8 cellular contexts compared by ENCODE assay signal in the genomic region with DNA sequence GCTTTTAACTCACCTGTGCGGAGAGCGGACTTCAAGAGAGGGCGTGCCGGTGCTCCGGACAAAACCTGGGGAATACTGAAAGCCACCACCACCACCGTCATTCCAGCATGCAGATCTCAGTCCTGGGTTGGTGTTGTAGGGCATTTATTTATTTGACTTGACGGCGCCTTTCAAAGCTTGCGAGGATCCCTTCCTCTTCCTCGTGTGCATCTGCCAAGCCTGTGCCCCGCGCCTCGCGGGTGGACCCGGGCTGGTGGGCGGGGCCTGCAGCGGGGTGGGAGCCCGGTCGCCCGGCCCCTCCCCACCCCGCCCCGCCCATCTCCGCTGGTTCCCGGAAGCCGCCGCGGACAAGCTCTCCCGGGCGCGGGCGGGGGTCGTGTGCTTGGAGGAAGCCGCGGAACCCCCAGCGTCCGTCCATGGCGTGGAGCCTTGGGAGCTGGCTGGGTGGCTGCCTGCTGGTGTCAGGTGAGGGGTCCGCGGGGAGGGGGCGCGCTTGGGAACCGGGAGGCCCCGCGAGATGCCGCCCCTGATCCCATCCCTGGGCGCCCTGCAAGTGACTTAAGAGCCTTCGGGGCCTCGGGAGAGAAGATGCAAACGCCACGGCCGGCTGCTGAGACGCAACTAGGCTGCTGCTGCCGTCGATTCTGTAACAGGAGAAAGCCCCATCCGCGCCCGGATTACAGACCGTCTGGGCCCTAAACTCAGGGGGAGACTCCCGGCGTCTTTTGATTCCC. TPM values are rescaled to one million over a fixed set of nuclear protein-coding genes. Genes with fewer than 3 reads are reported as not detected.
A peak's percentile ranks its signal among the peaks of the same experiment; 100 is the strongest.
DNase-seq lines count a peak whose midpoint lies in the region; ATAC-seq and TF ChIP-seq lines count a peak whose summit lies in the region.

TSS of gene IL10RB (plus strand) at position 318 of the 734 bp plus-strand sequence. CDS start at position 417, 99 bp downstream.

- H3K23me2 ChIP-seq in H9 (ENCODE audit: insufficient read length, low read depth, low read length, poor library complexity, severe bottlenecking) = no peaks in the 10 kb centered on the region

- H3K27ac Mint-ChIP-seq in H9 = peak within 1 kb of the TSS in 1 of 3 experiments; percentile 32; a peak in 2 of 7 replicates
- H3K27ac Mint-ChIP-seq in T-helper 1 cell treated with Interleukin-12 subunit alpha and Interleukin-12 subunit beta and Interleukin-4 antibody, amounts not matched to agents 30 μg/mL and 1 μg/mL, for 36 hours = peak within 1 kb of the TSS; percentile 80

- intact Hi-C loops in left cardiac atrium (cut with DNase I) = no loop called here
- intact Hi-C loops in prostate gland (cut with DNase I) = no loop called here
- intact Hi-C loops in upper lobe of right lung (cut with DNase I) = no loop called here

- H2BK5ac ChIP-seq in H9 (ENCODE audit: insufficient read length, low read length) = no peak within 1 kb of the TSS

- peaks cover 18 to 21% of the 10 kb centered on the region in 2 experiments for H3K4me1 Mint-ChIP-seq in H9
- peaks cover 42% of the 10 kb centered on the region for H3K4me1 Mint-ChIP-seq in T-helper 1 cell treated with Interleukin-12 subunit alpha and Interleukin-12 subunit beta and Interleukin-4 antibody, amounts not matched to agents 30 μg/mL and 1 μg/mL, for 36 hours (ENCODE audit: low read depth)

- H3K36me3 Mint-ChIP-seq in H9 (ENCODE audit: insufficient read depth in 1 of 3, low read depth in 3 of 3) = peaks cover 0 to 10% (median 4%) of the 10 kb centered on the region in 3 experiments; a peak in 4 of 7 replicates
- peaks cover 43% of the 10 kb centered on the region for H3K36me3 Mint-ChIP-seq in T-helper 1 cell treated with Interleukin-12 subunit alpha and Interleukin-12 subunit beta and Interleukin-4 antibody, amounts not matched to agents 30 μg/mL and 1 μg/mL, for 36 hours (ENCODE audit: low read depth)

- ATAC-seq in left cardiac atrium (peak; percentile 95 to 97), upper lobe of right lung (peak; percentile 93)

- H3K4me2 ChIP-seq in H9 (ENCODE audit: insufficient read depth, insufficient read length, low read length) = peak within 1 kb of the TSS; percentile 53

- no peaks in the 10 kb centered on the region for H3K9me3 Mint-ChIP-seq in H9
- H3K9me3 Mint-ChIP-seq in T-helper 1 cell treated with Interleukin-12 subunit alpha and Interleukin-12 subunit beta and Interleukin-4 antibody, amounts not matched to agents 30 μg/mL and 1 μg/mL, for 36 hours = no peaks in the 10 kb centered on the region

- DNase-seq in Daoy (ENCODE audit: low read depth) = peak; percentile 73
- peak; percentile 78 for DNase-seq in H9
- peak; percentile 33 for DNase-seq in NCI-H1092 treated with DMSO at 0.1 percent for 48 hours (lab: John Stamatoyannopoulos, UW)
- peak; percentile 31 for DNase-seq in amniotic epithelial cell (ENCODE audit: low read depth)
- DNase-seq in left cardiac atrium = peak; percentile 82
- DNase-seq in prostate gland (ENCODE audit: low spot score) = peak; percentile 73
- peak; percentile 91 for DNase-seq in upper lobe of right lung

- H3K27me3 ChIP-seq in H9 (ENCODE audit: insufficient read depth, low read length) = no peaks in the 10 kb centered on the region
- H3K27me3 ChIP-seq in prostate gland (replicated peaks; ENCODE audit: insufficient read depth) = no peaks in the 10 kb centered on the region
- H3K27me3 ChIP-seq in upper lobe of right lung = no peaks in the 10 kb centered on the region

- H3K4me1 ChIP-seq in H9 (ENCODE audit: insufficient read depth, low read length) (no peaks in the 10 kb centered on the region), prostate gland (replicated peaks) (no peaks in the 10 kb centered on the region), upper lobe of right lung (peaks cover 31% of the 10 kb centered on the region)

- no peak within 1 kb of the TSS for H2BK20ac ChIP-seq in H9 (ENCODE audit: low read depth, low read length, poor library complexity, severe bottlenecking)

- peak within 1 kb of the TSS; percentile 70 to 84 for H3K4me3 Mint-ChIP-seq in H9
- H3K4me3 Mint-ChIP-seq in T-helper 1 cell treated with Interleukin-12 subunit alpha and Interleukin-12 subunit beta and Interleukin-4 antibody, amounts not matched to agents 30 μg/mL and 1 μg/mL, for 36 hours = peak within 1 kb of the TSS; percentile 95

- H3K9me3 ChIP-seq in H9 (ENCODE audit: control insufficient read depth, low read depth, low read length) (no peaks in the 10 kb centered on the region), prostate gland (no peaks in the 10 kb centered on the region), upper lobe of right lung (no peaks in the 10 kb centered on the region)

- no peak within 1 kb of the TSS for H2BK15ac ChIP-seq in H9 (ENCODE audit: low read depth, low read length)

- H4K20me1 ChIP-seq in H9 (ENCODE audit: control insufficient read depth, insufficient read depth, insufficient read length) = no peaks in the 10 kb centered on the region

- no peak within 1 kb of the TSS for H2AK5ac ChIP-seq in H9 (ENCODE audit: insufficient read length, low read length)

- H3K79me1 ChIP-seq in H9 (ENCODE audit: insufficient read depth, low read depth, low read length, poor library complexity, severe bottlenecking) = no peaks in the 10 kb centered on the region

- H3K14ac ChIP-seq in H9 (ENCODE audit: insufficient read depth, low read length) = no peak within 1 kb of the TSS

- no peak for TF ChIP-seq CTCF in H9 (conservative IDR thresholded peaks at IDR 0.05)
- no peak for TF ChIP-seq CTCF in prostate gland (IDR thresholded peaks at IDR 0.05)
- peak; percentile 4 for TF ChIP-seq CTCF in upper lobe of right lung (IDR thresholded peaks at IDR 0.05)

- H3K4me3 ChIP-seq in prostate gland (peak within 1 kb of the TSS; percentile 86 to 90), upper lobe of right lung (peak within 1 kb of the TSS; percentile 88)

- H4K91ac ChIP-seq in H9 (ENCODE audit: insufficient read length, low read depth, low read length) = no peak within 1 kb of the TSS

- H3K56ac ChIP-seq in H9 (ENCODE audit: insufficient read length, low read depth, low read length) = no peak within 1 kb of the TSS

- no CpG with 5 or more reads among the region's 60 CpGs for WGBS in H9 (ENCODE audit: extremely low coverage, insufficient read length, low lambda C conversion rate)
- WGBS in prostate gland = under 1% methylated on average over 30 of the region's 60 CpGs

- H3K36me3 ChIP-seq in prostate gland = no peaks in the 10 kb centered on the region
- peaks cover 13% of the 10 kb centered on the region for H3K36me3 ChIP-seq in upper lobe of right lung

- H3K27ac ChIP-seq in H9 (ENCODE audit: insufficient read length, low read depth, low read length) = no peak within 1 kb of the TSS
- H3K27ac ChIP-seq in prostate gland = peak within 1 kb of the TSS; percentile 87 to 90
- peak within 1 kb of the TSS; percentile 91 for H3K27ac ChIP-seq in upper lobe of right lung

- no peak within 1 kb of the TSS for H3K4ac ChIP-seq in H9 (ENCODE audit: low read depth, low read length)

- H2BK120ac ChIP-seq in H9 (ENCODE audit: low read depth, low read length, poor library complexity, severe bottlenecking) = no peak within 1 kb of the TSS

- TF ChIP-seq POLR2A in prostate gland (IDR thresholded peaks at IDR 0.05) = peak; percentile 75

- H3K18ac ChIP-seq in H9 (ENCODE audit: insufficient read length, low read depth, low read length) = no peak within 1 kb of the TSS

- H3K23ac ChIP-seq in H9 (ENCODE audit: insufficient read length, low read depth, low read length) = no peak within 1 kb of the TSS

- no peak within 1 kb of the TSS for H4K8ac ChIP-seq in H9 (replicated peaks; ENCODE audit: insufficient read length, low read depth, low read length)

- H2BK12ac ChIP-seq in H9 (ENCODE audit: insufficient read length, low read depth, low read length) = no peak within 1 kb of the TSS

- H4K5ac ChIP-seq in H9 (ENCODE audit: insufficient read length, low read depth, low read length) = no peak within 1 kb of the TSS

- no peak within 1 kb of the TSS for H3T11ph ChIP-seq in H9 (ENCODE audit: low read length)

- H3K9ac ChIP-seq in H9 (ENCODE audit: extremely low read depth, insufficient read length, low read length) = no peak within 1 kb of the TSS

- H3K79me2 ChIP-seq in H9 (ENCODE audit: insufficient read depth, low read length) = no peaks in the 10 kb centered on the region

- peaks cover 15% of the 10 kb centered on the region for H3K27me3 Mint-ChIP-seq in H9 (ENCODE audit: low read depth)
- H3K27me3 Mint-ChIP-seq in T-helper 1 cell treated with Interleukin-12 subunit alpha and Interleukin-12 subunit beta and Interleukin-4 antibody, amounts not matched to agents 30 μg/mL and 1 μg/mL, for 36 hours (ENCODE audit: low read depth) = no peaks in the 10 kb centered on the region

- no peak within 1 kb of the TSS for H2AFZ ChIP-seq in H9 (ENCODE audit: low read length)

RNA-seq across cellular contexts. Expression of gene IL10RB, which starts in this region (rescaled TPM):
- total RNA-seq in Daoy (2014; rRNA removed; shearing (Covaris generic)) = 23.9 and 26.5 TPM in 2 replicates
- total RNA-seq in H9 (2021) (3.1 TPM in 2 replicates), left cardiac atrium (10 to 100 TPM; 14.9 to 16.7 TPM), prostate gland (10 to 100 TPM; 29.3 to 30.8 TPM), upper lobe of right lung (47.1 TPM)

Comparison
In these comparisons a context has a peak if more than half of its experiments do, and no peak if none do; other contexts are left out.
1. DNase-seq: peak in every context shown above with its lines; median percentile 91 in upper lobe of right lung; 82 in left cardiac atrium; 78 in H9; 73 in Daoy; 73 in prostate gland; 33 in NCI-H1092 treated with DMSO at 0.1 percent for 48 hours; 31 in amniotic epithelial cell.